In the genomic region with DNA sequence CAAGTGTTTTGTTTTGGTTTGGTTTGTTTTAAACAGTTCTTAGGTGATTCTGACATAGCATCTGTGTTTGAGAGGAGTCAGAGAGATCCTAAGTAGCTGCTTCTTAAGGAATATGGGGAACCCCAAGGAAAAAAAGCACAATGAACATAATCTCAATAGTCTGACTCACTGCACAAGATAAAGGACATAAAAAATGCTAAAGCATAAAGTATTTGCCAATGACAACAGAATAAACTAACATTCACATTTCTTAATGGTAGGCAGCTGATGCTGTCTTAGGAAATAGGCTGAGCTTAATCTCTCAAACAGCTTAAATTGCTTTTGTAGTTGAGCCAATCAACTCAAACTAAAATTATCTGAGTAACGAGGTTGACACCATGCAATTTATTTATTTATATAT, we compare ENCODE assay signal across 1 cellular context.
TF ChIP-seq lines count a peak whose summit lies in the region.

No MANE protein-coding gene starts in this region.

TF ChIP-seq in IMR-90, 13 proteins besides CTCF, POLR2A, EP300 and RAD21:
- TF ChIP-seq CEBPB (IDR thresholded peaks at IDR 0.05; ENCODE audit: low read depth, low read length) (peak; percentile 66), MAFK (IDR thresholded peaks at IDR 0.05; ENCODE audit: low read depth, low read length) (0 out of 2 replicates have a peak, but pooled peaks have one; percentile 13), FOS (IDR thresholded peaks at IDR 0.05; ENCODE audit: low read depth, low read length) (peak; percentile 48)
- TF ChIP-seq, protein P1, sequence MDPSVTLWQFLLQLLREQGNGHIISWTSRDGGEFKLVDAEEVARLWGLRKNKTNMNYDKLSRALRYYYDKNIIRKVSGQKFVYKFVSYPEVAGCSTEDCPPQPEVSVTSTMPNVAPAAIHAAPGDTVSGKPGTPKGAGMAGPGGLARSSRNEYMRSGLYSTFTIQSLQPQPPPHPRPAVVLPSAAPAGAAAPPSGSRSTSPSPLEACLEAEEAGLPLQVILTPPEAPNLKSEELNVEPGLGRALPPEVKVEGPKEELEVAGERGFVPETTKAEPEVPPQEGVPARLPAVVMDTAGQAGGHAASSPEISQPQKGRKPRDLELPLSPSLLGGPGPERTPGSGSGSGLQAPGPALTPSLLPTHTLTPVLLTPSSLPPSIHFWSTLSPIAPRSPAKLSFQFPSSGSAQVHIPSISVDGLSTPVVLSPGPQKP (IDR thresholded peaks at IDR 0.05; ENCODE audit: borderline replicate concordance, low read depth, low read length): no peak
TF ChIP-seq in IMR-90: peak in this region for 3.
